1 cellular context compared by ENCODE assay signal in the genomic region with DNA sequence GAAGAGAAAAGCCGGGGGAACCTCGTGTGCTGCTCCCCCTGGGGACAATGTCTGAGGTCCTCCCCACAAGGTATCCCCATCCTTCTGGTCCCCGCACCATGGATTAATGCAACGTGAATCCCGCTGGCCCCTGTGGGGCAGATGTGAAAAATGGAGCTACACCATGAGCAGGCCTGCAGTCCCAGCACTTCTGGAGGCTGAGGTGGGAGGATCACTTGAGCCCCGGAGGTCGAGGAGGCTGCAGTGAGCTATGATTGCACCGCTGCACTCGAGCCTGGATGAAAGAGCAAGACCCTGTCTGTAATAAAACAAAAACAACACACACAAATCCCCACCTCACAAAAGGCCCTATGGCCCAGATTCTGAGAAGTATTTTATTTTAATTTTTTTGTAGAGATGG.
TF ChIP-seq lines count a peak whose summit lies in the region.

No MANE protein-coding gene starts in this region.

TF ChIP-seq in K562, 482 proteins besides CTCF, POLR2A, EP300 and RAD21:
- TF ChIP-seq POLR3A (IDR thresholded peaks at IDR 0.05; ENCODE audit: borderline replicate concordance, extremely low read depth, insufficient read depth, insufficient read length), result no peak
- TF ChIP-seq ZNF77 (CRISPR knock-in tag; IDR thresholded peaks at IDR 0.05), result no peak
- TF ChIP-seq STAT5A (IDR thresholded peaks at IDR 0.05; ENCODE audit: borderline replicate concordance, low read length), result no peak
- peak in 1 of 2 experiments; percentile 26; a peak in 2 of 4 replicates for TF ChIP-seq KDM1A (IDR thresholded peaks at IDR 0.05)
- peak; percentile 21 for TF ChIP-seq RBM25 (IDR thresholded peaks at IDR 0.05; ENCODE audit: low read depth, low read length, severe bottlenecking)
- no peak for TF ChIP-seq MCM2 (IDR thresholded peaks at IDR 0.05; ENCODE audit: low read depth)
- TF ChIP-seq ZBTB7A (IDR thresholded peaks at IDR 0.05; ENCODE audit: borderline replicate concordance, control insufficient read depth, low read depth, low read length), result no peak
- TF ChIP-seq ZNF436 (CRISPR knock-in tag; IDR thresholded peaks at IDR 0.05), result no peak
- TF ChIP-seq ZNF224 (CRISPR knock-in tag; IDR thresholded peaks at IDR 0.05), result no peak
- TF ChIP-seq, protein P1, sequence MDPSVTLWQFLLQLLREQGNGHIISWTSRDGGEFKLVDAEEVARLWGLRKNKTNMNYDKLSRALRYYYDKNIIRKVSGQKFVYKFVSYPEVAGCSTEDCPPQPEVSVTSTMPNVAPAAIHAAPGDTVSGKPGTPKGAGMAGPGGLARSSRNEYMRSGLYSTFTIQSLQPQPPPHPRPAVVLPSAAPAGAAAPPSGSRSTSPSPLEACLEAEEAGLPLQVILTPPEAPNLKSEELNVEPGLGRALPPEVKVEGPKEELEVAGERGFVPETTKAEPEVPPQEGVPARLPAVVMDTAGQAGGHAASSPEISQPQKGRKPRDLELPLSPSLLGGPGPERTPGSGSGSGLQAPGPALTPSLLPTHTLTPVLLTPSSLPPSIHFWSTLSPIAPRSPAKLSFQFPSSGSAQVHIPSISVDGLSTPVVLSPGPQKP (CRISPR knock-in tag; IDR thresholded peaks at IDR 0.05), result no peak
- no peak for TF ChIP-seq JUNB (CRISPR knock-in tag; conservative IDR thresholded peaks at IDR 0.05)
- TF ChIP-seq PHF8 (IDR thresholded peaks at IDR 0.05; ENCODE audit: borderline replicate concordance, low read length), result no peak
- peak; percentile 56 for TF ChIP-seq BCOR (IDR thresholded peaks at IDR 0.05)
